In genomic region chr2:223508372-223508771, GRCh38 we compare ENCODE assay signal across 25 cellular contexts.
DNase-seq lines count a peak whose midpoint lies in the region; ATAC-seq and TF ChIP-seq lines count a peak whose summit lies in the region.
"Had no signal": no experiment of that assay in that cellular context is flagged by ENCODE, and none has a peak within 500 bp of the region (broad histone marks: within the 10 kb centered on the region; RNA-seq: fewer than 3 reads in every experiment).

No MANE protein-coding gene starts in this region.

- H3K4me1 Mint-ChIP-seq in activated naive CD4-positive, alpha-beta T cell treated with anti-CD3 and anti-CD28 coated beads, Interleukin-2, amount 10 ng/mL, durations not matched to agents 7 days and 5 days: no peaks in the 10 kb centered on the region

- DNase-seq in EH (ENCODE audit: low read depth) (peak; percentile 76), ascending aorta (ENCODE audit: low spot score in 2 of 2) (no peak), fibroblast of peridontal ligament (ENCODE audit: extremely low read depth) (peak; percentile 60), sciatic nerve (ENCODE audit: low spot score) (no peak), pons (ENCODE audit: low spot score) (no peak), BE2C (no peak)
- DNase-seq in activated naive CD4-positive, alpha-beta T cell treated with anti-CD3 and anti-CD28 coated beads, Interleukin-2, amount 10 ng/mL, durations not matched to agents 7 days and 5 days: no peak
- DNase-seq: ACHN; C1 segment of cervical spinal cord; Calu3; CD8-positive, alpha-beta T cell; DMS153; GF-D8; Kasumi-1; MG63; NCI-H1417; NCI-H1694 treated with DMSO at 0.1 percent for 48 hours; NCI-H2081 treated with DMSO at 0.1 percent for 48 hours; NCI-H2171 treated with DMSO at 0.1 percent for 48 hours; NCI-H524 treated with DMSO at 0.1 percent for 48 hours; NCI-H82 had no signal

- H3K9me3 ChIP-seq in ascending aorta: no peaks in the 10 kb centered on the region
- no peaks in the 10 kb centered on the region for H3K9me3 ChIP-seq in BE2C
- H3K9me3 ChIP-seq: MG63, SJSA1 had no signal

- intact Hi-C loops in ascending aorta (cut with DNase I) (no loop called here), sciatic nerve (cut with DNase I) (no loop called here)

- ATAC-seq in sciatic nerve (peak; percentile 30), HG02970 (IDR thresholded peaks at IDR 0.05; ENCODE audit: low FRiP score, unreplicated experiment) (no peak)
- ATAC-seq: CD8-positive, alpha-beta T cell; Right ventricle myocardium inferior had no signal

- no peak overlapping the region for H3K4me3 Mint-ChIP-seq in activated naive CD4-positive, alpha-beta T cell treated with anti-CD3 and anti-CD28 coated beads, Interleukin-2, amount 10 ng/mL, durations not matched to agents 7 days and 5 days
- H3K4me3 Mint-ChIP-seq: CD8-positive, alpha-beta T cell had no signal

- H3K27me3 Mint-ChIP-seq in activated naive CD4-positive, alpha-beta T cell treated with anti-CD3 and anti-CD28 coated beads, Interleukin-2, amount 10 ng/mL, durations not matched to agents 7 days and 5 days: no peaks in the 10 kb centered on the region

- H3K4me3 ChIP-seq in ascending aorta: no peak overlapping the region
- no peak overlapping the region for H3K4me3 ChIP-seq in BE2C (ENCODE audit: low read depth, low read length)
- H3K4me3 ChIP-seq: MG63, SJSA1 had no signal

- H3K27ac Mint-ChIP-seq in activated naive CD4-positive, alpha-beta T cell treated with anti-CD3 and anti-CD28 coated beads, Interleukin-2, amount 10 ng/mL, durations not matched to agents 7 days and 5 days: no peak overlapping the region
- H3K27ac Mint-ChIP-seq: CD8-positive, alpha-beta T cell had no signal

- no peaks in the 10 kb centered on the region for H3K9me3 Mint-ChIP-seq in activated naive CD4-positive, alpha-beta T cell treated with anti-CD3 and anti-CD28 coated beads, Interleukin-2, amount 10 ng/mL, durations not matched to agents 7 days and 5 days

- peak overlapping the region; percentile 10 to 42 for H3K27ac ChIP-seq in ascending aorta
- H3K27ac ChIP-seq: 22Rv1, SJSA1 had no signal

- H3K4me1 ChIP-seq in ascending aorta: peaks cover 0 to 3% of the 10 kb centered on the region in 2 donors
- peaks cover 4% of the 10 kb centered on the region; the same call in 1 of the 2 replicates for H3K4me1 ChIP-seq in BE2C
- H3K4me1 ChIP-seq: SJSA1 had no signal

- no peaks in the 10 kb centered on the region for H3K36me3 ChIP-seq in ascending aorta
- no peaks in the 10 kb centered on the region for H3K36me3 ChIP-seq in BE2C
- H3K36me3 ChIP-seq: MG63, SJSA1 had no signal

- H3K27me3 ChIP-seq in ascending aorta: no peaks in the 10 kb centered on the region
- no peaks in the 10 kb centered on the region for H3K27me3 ChIP-seq in BE2C
- H3K27me3 ChIP-seq: MG63, SJSA1 had no signal

- no peaks in the 10 kb centered on the region for H3K36me3 Mint-ChIP-seq in activated naive CD4-positive, alpha-beta T cell treated with anti-CD3 and anti-CD28 coated beads, Interleukin-2, amount 10 ng/mL, durations not matched to agents 7 days and 5 days
- H3K36me3 Mint-ChIP-seq: CD8-positive, alpha-beta T cell had no signal

- no peak for TF ChIP-seq CTCF in ascending aorta (IDR thresholded peaks at IDR 0.05)
- no peak for TF ChIP-seq CTCF in BE2C (IDR thresholded peaks at IDR 0.05; ENCODE audit: low read depth, low read length)

- CTCF ChIA-PET in activated naive CD4-positive, alpha-beta T cell treated with anti-CD3 and anti-CD28 coated beads, Interleukin-2, amount 10 ng/mL, durations not matched to agents 7 days and 5 days (lab: Charles Lee): interaction anchor here (0.9 kb wide), 1 partner anchor 18 kb away, joined by 3 read pairs; no protein-coding TSS in a partner anchor

Comparison
In these comparisons a context has a peak if more than half of its experiments do, and no peak if none do; other contexts are left out.
1. DNase-seq: peak in EH (single experiment) and fibroblast of peridontal ligament (single experiment); none in ascending aorta (0 of 2), sciatic nerve (single experiment), pons (single experiment), BE2C (single experiment) and activated naive CD4-positive, alpha-beta T cell treated with anti-CD3 and anti-CD28 coated beads, Interleukin-2, amount 10 ng/mL, durations not matched to agents 7 days and 5 days (single experiment).